Comparison of ENCODE assay signal across 1 cellular context in the genomic region with DNA sequence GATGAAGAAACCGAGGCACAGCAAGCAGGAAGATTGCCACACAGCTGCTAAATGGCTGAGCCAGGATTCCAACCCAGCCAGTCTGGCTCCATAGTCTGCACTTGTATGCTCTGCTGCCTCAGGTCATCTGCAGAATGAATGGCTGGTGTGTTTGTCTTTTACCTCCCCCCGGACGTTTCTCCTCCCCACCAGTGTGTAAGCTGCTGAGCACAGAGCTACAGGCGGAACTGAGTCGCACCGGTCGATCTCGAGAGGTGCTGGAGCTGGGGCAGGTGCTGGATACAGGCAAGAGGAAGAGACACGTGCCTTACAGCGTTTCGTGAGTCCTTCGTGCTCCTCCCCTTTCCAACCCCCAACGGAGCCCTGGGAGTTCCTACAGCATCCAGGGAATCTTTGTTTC.
TF ChIP-seq lines count a peak whose summit lies in the region.

No MANE protein-coding gene starts in this region.

TF ChIP-seq in H1, 55 proteins besides CTCF, POLR2A, EP300 and RAD21:
- TF ChIP-seq SP2 (IDR thresholded peaks at IDR 0.05; ENCODE audit: low read length), result no peak
- no peak for TF ChIP-seq SP1 (IDR thresholded peaks at IDR 0.05; ENCODE audit: low read depth, low read length)
- no peak for TF ChIP-seq POU5F1 (IDR thresholded peaks at IDR 0.05; ENCODE audit: low read depth, low read length)
- no peak for TF ChIP-seq MAFK (IDR thresholded peaks at IDR 0.05; ENCODE audit: low read depth, low read length)
- TF ChIP-seq, protein P1, sequence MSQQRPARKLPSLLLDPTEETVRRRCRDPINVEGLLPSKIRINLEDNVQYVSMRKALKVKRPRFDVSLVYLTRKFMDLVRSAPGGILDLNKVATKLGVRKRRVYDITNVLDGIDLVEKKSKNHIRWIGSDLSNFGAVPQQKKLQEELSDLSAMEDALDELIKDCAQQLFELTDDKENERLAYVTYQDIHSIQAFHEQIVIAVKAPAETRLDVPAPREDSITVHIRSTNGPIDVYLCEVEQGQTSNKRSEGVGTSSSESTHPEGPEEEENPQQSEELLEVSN (IDR thresholded peaks at IDR 0.05), result no peak
- no peak for TF ChIP-seq SIX5 (IDR thresholded peaks at IDR 0.05; ENCODE audit: low read depth, low read length)
- no peak for TF ChIP-seq SUZ12 (IDR thresholded peaks at IDR 0.05; ENCODE audit: low read length)
- TF ChIP-seq JUN (IDR thresholded peaks at IDR 0.05; ENCODE audit: low read depth, low read length), result no peak
- no peak for TF ChIP-seq NRF1 (IDR thresholded peaks at IDR 0.05; ENCODE audit: low read depth, low read length)
- TF ChIP-seq CBX5 (IDR thresholded peaks at IDR 0.05; ENCODE audit: low read depth, low read length), result no peak
- TF ChIP-seq ASH2L (IDR thresholded peaks at IDR 0.05; ENCODE audit: low read length), result no peak
- TF ChIP-seq PHF8 (conservative IDR thresholded peaks at IDR 0.05; ENCODE audit: low read depth, low read length), result no peak
- TF ChIP-seq USF2 (IDR thresholded peaks at IDR 0.05; ENCODE audit: low read length), result no peak
- no peak for TF ChIP-seq ATF3 (IDR thresholded peaks at IDR 0.05; ENCODE audit: insufficient read depth, low read depth, low read length)
- TF ChIP-seq, protein P2, sequence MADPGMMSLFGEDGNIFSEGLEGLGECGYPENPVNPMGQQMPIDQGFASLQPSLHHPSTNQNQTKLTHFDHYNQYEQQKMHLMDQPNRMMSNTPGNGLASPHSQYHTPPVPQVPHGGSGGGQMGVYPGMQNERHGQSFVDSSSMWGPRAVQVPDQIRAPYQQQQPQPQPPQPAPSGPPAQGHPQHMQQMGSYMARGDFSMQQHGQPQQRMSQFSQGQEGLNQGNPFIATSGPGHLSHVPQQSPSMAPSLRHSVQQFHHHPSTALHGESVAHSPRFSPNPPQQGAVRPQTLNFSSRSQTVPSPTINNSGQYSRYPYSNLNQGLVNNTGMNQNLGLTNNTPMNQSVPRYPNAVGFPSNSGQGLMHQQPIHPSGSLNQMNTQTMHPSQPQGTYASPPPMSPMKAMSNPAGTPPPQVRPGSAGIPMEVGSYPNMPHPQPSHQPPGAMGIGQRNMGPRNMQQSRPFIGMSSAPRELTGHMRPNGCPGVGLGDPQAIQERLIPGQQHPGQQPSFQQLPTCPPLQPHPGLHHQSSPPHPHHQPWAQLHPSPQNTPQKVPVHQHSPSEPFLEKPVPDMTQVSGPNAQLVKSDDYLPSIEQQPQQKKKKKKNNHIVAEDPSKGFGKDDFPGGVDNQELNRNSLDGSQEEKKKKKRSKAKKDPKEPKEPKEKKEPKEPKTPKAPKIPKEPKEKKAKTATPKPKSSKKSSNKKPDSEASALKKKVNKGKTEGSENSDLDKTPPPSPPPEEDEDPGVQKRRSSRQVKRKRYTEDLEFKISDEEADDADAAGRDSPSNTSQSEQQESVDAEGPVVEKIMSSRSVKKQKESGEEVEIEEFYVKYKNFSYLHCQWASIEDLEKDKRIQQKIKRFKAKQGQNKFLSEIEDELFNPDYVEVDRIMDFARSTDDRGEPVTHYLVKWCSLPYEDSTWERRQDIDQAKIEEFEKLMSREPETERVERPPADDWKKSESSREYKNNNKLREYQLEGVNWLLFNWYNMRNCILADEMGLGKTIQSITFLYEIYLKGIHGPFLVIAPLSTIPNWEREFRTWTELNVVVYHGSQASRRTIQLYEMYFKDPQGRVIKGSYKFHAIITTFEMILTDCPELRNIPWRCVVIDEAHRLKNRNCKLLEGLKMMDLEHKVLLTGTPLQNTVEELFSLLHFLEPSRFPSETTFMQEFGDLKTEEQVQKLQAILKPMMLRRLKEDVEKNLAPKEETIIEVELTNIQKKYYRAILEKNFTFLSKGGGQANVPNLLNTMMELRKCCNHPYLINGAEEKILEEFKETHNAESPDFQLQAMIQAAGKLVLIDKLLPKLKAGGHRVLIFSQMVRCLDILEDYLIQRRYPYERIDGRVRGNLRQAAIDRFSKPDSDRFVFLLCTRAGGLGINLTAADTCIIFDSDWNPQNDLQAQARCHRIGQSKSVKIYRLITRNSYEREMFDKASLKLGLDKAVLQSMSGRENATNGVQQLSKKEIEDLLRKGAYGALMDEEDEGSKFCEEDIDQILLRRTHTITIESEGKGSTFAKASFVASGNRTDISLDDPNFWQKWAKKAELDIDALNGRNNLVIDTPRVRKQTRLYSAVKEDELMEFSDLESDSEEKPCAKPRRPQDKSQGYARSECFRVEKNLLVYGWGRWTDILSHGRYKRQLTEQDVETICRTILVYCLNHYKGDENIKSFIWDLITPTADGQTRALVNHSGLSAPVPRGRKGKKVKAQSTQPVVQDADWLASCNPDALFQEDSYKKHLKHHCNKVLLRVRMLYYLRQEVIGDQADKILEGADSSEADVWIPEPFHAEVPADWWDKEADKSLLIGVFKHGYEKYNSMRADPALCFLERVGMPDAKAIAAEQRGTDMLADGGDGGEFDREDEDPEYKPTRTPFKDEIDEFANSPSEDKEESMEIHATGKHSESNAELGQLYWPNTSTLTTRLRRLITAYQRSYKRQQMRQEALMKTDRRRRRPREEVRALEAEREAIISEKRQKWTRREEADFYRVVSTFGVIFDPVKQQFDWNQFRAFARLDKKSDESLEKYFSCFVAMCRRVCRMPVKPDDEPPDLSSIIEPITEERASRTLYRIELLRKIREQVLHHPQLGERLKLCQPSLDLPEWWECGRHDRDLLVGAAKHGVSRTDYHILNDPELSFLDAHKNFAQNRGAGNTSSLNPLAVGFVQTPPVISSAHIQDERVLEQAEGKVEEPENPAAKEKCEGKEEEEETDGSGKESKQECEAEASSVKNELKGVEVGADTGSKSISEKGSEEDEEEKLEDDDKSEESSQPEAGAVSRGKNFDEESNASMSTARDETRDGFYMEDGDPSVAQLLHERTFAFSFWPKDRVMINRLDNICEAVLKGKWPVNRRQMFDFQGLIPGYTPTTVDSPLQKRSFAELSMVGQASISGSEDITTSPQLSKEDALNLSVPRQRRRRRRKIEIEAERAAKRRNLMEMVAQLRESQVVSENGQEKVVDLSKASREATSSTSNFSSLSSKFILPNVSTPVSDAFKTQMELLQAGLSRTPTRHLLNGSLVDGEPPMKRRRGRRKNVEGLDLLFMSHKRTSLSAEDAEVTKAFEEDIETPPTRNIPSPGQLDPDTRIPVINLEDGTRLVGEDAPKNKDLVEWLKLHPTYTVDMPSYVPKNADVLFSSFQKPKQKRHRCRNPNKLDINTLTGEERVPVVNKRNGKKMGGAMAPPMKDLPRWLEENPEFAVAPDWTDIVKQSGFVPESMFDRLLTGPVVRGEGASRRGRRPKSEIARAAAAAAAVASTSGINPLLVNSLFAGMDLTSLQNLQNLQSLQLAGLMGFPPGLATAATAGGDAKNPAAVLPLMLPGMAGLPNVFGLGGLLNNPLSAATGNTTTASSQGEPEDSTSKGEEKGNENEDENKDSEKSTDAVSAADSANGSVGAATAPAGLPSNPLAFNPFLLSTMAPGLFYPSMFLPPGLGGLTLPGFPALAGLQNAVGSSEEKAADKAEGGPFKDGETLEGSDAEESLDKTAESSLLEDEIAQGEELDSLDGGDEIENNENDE (IDR thresholded peaks at IDR 0.05; ENCODE audit: insufficient replicate concordance, low read length), result no peak
- TF ChIP-seq CREB1 (IDR thresholded peaks at IDR 0.05), result no peak
